ENCODE assay signal across 40 cellular contexts in the genomic region with DNA sequence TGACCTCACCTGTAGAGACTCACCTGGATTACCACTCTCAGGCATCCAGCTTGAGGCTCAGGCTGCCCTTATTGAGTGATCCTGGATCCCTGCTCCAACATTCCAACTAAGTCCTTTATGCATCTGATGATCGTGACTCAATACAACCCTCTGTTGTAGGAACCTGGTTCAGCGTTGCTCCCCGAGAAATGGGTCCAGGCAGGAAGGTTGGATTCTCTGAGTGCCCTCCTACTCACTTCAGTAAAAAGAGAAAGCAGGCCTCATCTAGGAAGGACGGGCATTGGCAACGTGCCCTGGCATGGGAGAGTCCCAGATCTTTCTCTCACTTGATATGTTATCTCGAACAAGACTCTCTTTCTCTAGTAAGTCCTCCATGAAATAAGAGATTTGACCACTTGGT. TPM values are rescaled to one million over a fixed set of nuclear protein-coding genes. Genes with fewer than 3 reads are reported as not detected.
"Had no signal": no experiment of that assay in that cellular context is flagged by ENCODE, and none has a peak within 500 bp of the region (broad histone marks: within the 10 kb centered on the region; RNA-seq: fewer than 3 reads in every experiment).

A gene with protein sequence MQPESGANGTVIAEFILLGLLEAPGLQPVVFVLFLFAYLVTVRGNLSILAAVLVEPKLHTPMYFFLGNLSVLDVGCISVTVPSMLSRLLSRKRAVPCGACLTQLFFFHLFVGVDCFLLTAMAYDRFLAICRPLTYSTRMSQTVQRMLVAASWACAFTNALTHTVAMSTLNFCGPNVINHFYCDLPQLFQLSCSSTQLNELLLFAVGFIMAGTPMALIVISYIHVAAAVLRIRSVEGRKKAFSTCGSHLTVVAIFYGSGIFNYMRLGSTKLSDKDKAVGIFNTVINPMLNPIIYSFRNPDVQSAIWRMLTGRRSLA (minus strand): TSS at position 101 of the 400 bp plus-strand sequence. CDS start 5,778 bp downstream, outside the sequence.

- H3K27ac Mint-ChIP-seq: activated naive CD4-positive, alpha-beta T cell treated with anti-CD3 and anti-CD28 coated beads, Interleukin-2, amount 10 ng/mL, durations not matched to agents 7 days and 5 days; activated naive CD4-positive, alpha-beta T cell treated with anti-CD3 and anti-CD28 coated beads, Interleukin-2, amount 50 U/mL, for 72 hours; activated naive CD8-positive, alpha-beta T cell; activated naive CD8-positive, alpha-beta T cell treated with anti-CD3 and anti-CD28 coated beads for 36 hours; activated naive CD8-positive, alpha-beta T cell treated with anti-CD3 and anti-CD28 coated beads, Interleukin-2, amount 10 ng/mL, durations not matched to agents 7 days and 5 days; activated naive CD8-positive, alpha-beta T cell treated with anti-CD3 and anti-CD28 coated beads, Interleukin-2, amount 50 U/mL, for 24 hours; activated T-cell treated with anti-CD3 and anti-CD28 coated beads, Interleukin-2, amount 50 U/mL, for 24 hours; activated T-cell treated with anti-CD3 and anti-CD28 coated beads, Interleukin-2, amount 50 U/mL, for 72 hours; activated T-helper 1 cell treated with anti-CD3 and anti-CD28 coated beads, Interleukin-12 subunit alpha, Interleukin-12 subunit beta, Interleukin-2, Interleukin-4 antibody, amounts not matched to agents 30 ng/mL and 10 ng/mL and 1 ng/mL, durations not matched to agents 14 hours and 24 hours and 36 hours; activated T-helper 17 cell treated with anti-CD3 and anti-CD28 coated beads, Interleukin-2, amount 50 U/mL, for 72 hours; activated T-helper 2 cell treated with anti-CD3 and anti-CD28 coated beads, Interferon-gamma antibody, Interleukin-2, Interleukin-4, amounts not matched to agents 10 μg/mL and 5 μg/mL and 100 μg/mL, durations not matched to agents 14 hours and 24 hours and 36 hours; brain had no signal

- H3K27ac ChIP-seq: adrenal gland, ascending aorta, body of pancreas, brain microvascular endothelial cell, breast epithelium, cardiac muscle cell had no signal

- H3K4me1 ChIP-seq: adrenal gland, ascending aorta, body of pancreas, breast epithelium had no signal

- H3K9me3 Mint-ChIP-seq: activated naive CD4-positive, alpha-beta T cell treated with anti-CD3 and anti-CD28 coated beads, Interleukin-2, amount 50 U/mL, for 72 hours; activated naive CD8-positive, alpha-beta T cell treated with anti-CD3 and anti-CD28 coated beads for 36 hours; activated naive CD8-positive, alpha-beta T cell treated with anti-CD3 and anti-CD28 coated beads, Interleukin-2, amount 50 U/mL, for 24 hours; activated T-cell treated with anti-CD3 and anti-CD28 coated beads, Interleukin-2, amount 50 U/mL, for 24 hours; activated T-helper 1 cell treated with anti-CD3 and anti-CD28 coated beads, Interleukin-12 subunit alpha, Interleukin-12 subunit beta, Interleukin-2, Interleukin-4 antibody, amounts not matched to agents 30 ng/mL and 10 ng/mL and 1 ng/mL, durations not matched to agents 14 hours and 24 hours and 36 hours; activated T-helper 2 cell treated with anti-CD3 and anti-CD28 coated beads, Interferon-gamma antibody, Interleukin-2, Interleukin-4, amounts not matched to agents 10 μg/mL and 5 μg/mL and 100 μg/mL, durations not matched to agents 14 hours and 24 hours and 36 hours; central memory CD8-positive, alpha-beta T cell had no signal

- H3K27me3 Mint-ChIP-seq: activated naive CD4-positive, alpha-beta T cell treated with anti-CD3 and anti-CD28 coated beads, Interleukin-2, amount 10 ng/mL, durations not matched to agents 7 days and 5 days; activated naive CD8-positive, alpha-beta T cell treated with anti-CD3 and anti-CD28 coated beads for 36 hours had no signal

- H3K4me1 Mint-ChIP-seq: activated naive CD4-positive, alpha-beta T cell treated with anti-CD3 and anti-CD28 coated beads, Interleukin-2, amount 10 ng/mL, durations not matched to agents 7 days and 5 days; activated naive CD8-positive, alpha-beta T cell treated with anti-CD3 and anti-CD28 coated beads for 36 hours; activated naive CD8-positive, alpha-beta T cell treated with anti-CD3 and anti-CD28 coated beads, Interleukin-2, amount 10 ng/mL, durations not matched to agents 7 days and 5 days; activated naive CD8-positive, alpha-beta T cell treated with anti-CD3 and anti-CD28 coated beads, Interleukin-2, amount 50 U/mL, for 24 hours; activated T-helper 17 cell treated with anti-CD3 and anti-CD28 coated beads, Interleukin-2, amount 50 U/mL, for 72 hours; brain; central memory CD8-positive, alpha-beta T cell had no signal

- H3K4me3 ChIP-seq: adrenal gland, ascending aorta, body of pancreas, breast epithelium, cardiac muscle cell had no signal

- H3K36me3 ChIP-seq: adrenal gland, ascending aorta, brain microvascular endothelial cell, breast epithelium, cardiac muscle cell had no signal

- H3K36me3 Mint-ChIP-seq: activated naive CD4-positive, alpha-beta T cell treated with anti-CD3 and anti-CD28 coated beads, Interleukin-2, amount 10 ng/mL, durations not matched to agents 7 days and 5 days; activated naive CD4-positive, alpha-beta T cell treated with anti-CD3 and anti-CD28 coated beads, Interleukin-2, amount 50 U/mL, for 72 hours; activated naive CD8-positive, alpha-beta T cell; activated naive CD8-positive, alpha-beta T cell treated with anti-CD3 and anti-CD28 coated beads, Interleukin-2, amount 10 ng/mL, durations not matched to agents 7 days and 5 days; brain had no signal

- H3K27me3 ChIP-seq: ascending aorta, body of pancreas, brain microvascular endothelial cell, cardiac muscle cell had no signal

- H3K4me3 Mint-ChIP-seq: activated naive CD4-positive, alpha-beta T cell treated with anti-CD3 and anti-CD28 coated beads, Interleukin-2, amount 10 ng/mL, durations not matched to agents 7 days and 5 days; activated naive CD8-positive, alpha-beta T cell; activated naive CD8-positive, alpha-beta T cell treated with anti-CD3 and anti-CD28 coated beads for 36 hours; activated naive CD8-positive, alpha-beta T cell treated with anti-CD3 and anti-CD28 coated beads, Interleukin-2, amount 10 ng/mL, durations not matched to agents 7 days and 5 days; activated naive CD8-positive, alpha-beta T cell treated with anti-CD3 and anti-CD28 coated beads, Interleukin-2, amount 50 U/mL, for 24 hours; activated T-cell treated with anti-CD3 and anti-CD28 coated beads, Interleukin-2, amount 50 U/mL, for 24 hours; activated T-cell treated with anti-CD3 and anti-CD28 coated beads, Interleukin-2, amount 50 U/mL, for 4 hours; activated T-cell treated with anti-CD3 and anti-CD28 coated beads, Interleukin-2, amount 50 U/mL, for 72 hours; activated T-helper 1 cell treated with anti-CD3 and anti-CD28 coated beads, Interleukin-12 subunit alpha, Interleukin-12 subunit beta, Interleukin-2, Interleukin-4 antibody, amounts not matched to agents 30 ng/mL and 10 ng/mL and 1 ng/mL, durations not matched to agents 14 hours and 24 hours and 36 hours; activated T-helper 17 cell treated with anti-CD3 and anti-CD28 coated beads, Interleukin-2, amount 50 U/mL, for 72 hours; brain; central memory CD8-positive, alpha-beta T cell had no signal

- DNase-seq: activated effector memory CD4-positive, alpha-beta T cell treated with anti-CD3 and anti-CD28 coated beads, Interleukin-2, amount 50 U/mL, for 16 hours; activated effector memory CD4-positive, alpha-beta T cell treated with Interleukin-2 at 50 U/mL for 16 hours; activated gamma-delta T cell; activated gamma-delta T cell treated with Interleukin-2 at 50 U/mL for 16 hours; activated naive CD4-positive, alpha-beta T cell; activated naive CD4-positive, alpha-beta T cell treated with anti-CD3 and anti-CD28 coated beads, Interleukin-2, amount 10 ng/mL, durations not matched to agents 7 days and 5 days; activated naive CD4-positive, alpha-beta T cell treated with anti-CD3 and anti-CD28 coated beads, Interleukin-2, amount 50 U/mL, for 16 hours; activated naive CD4-positive, alpha-beta T cell treated with Interleukin-2 at 50 U/mL for 16 hours; activated naive CD8-positive, alpha-beta T cell treated with anti-CD3 and anti-CD28 coated beads for 36 hours; activated naive CD8-positive, alpha-beta T cell treated with anti-CD3 and anti-CD28 coated beads, Interleukin-2, amount 10 ng/mL, durations not matched to agents 7 days and 5 days; activated naive CD8-positive, alpha-beta T cell treated with anti-CD3 and anti-CD28 coated beads, Interleukin-2, amount 50 U/mL, for 24 hours; activated T-cell treated with anti-CD3 and anti-CD28 coated beads, Interleukin-2, amount 50 U/mL, for 1 hour; activated T-cell treated with anti-CD3 and anti-CD28 coated beads, Interleukin-2, amount 50 U/mL, for 24 hours; activated T-cell treated with anti-CD3 and anti-CD28 coated beads, Interleukin-2, amount 50 U/mL, for 4 hours; activated T-cell treated with anti-CD3 and anti-CD28 coated beads, Interleukin-2, amount 50 U/mL, for 48 hours; activated T-cell treated with anti-CD3 and anti-CD28 coated beads, Interleukin-2, amount 50 U/mL, for 72 hours; adrenal gland; amniotic stem cell; amygdala; anterior cingulate cortex; body of pancreas; brain microvascular endothelial cell; caudate nucleus; central memory CD4-positive, alpha-beta T cell; cerebellar nuclear complex had no signal

- H3K9me3 ChIP-seq: adrenal gland, ascending aorta, body of pancreas, breast epithelium had no signal

RNA-seq across cellular contexts. Expression of the gene that starts here (rescaled TPM):
- total RNA-seq: activated T-helper 1 cell treated with anti-CD3 and anti-CD28 coated beads, Interleukin-12 subunit alpha, Interleukin-12 subunit beta, Interleukin-2, Interleukin-4 antibody, amounts not matched to agents 30 ng/mL and 10 ng/mL and 1 ng/mL, durations not matched to agents 14 hours and 24 hours and 36 hours; activated T-helper 2 cell treated with anti-CD3 and anti-CD28 coated beads, Interferon-gamma antibody, Interleukin-2, Interleukin-4, amounts not matched to agents 10 μg/mL and 5 μg/mL and 100 μg/mL, durations not matched to agents 14 hours and 24 hours and 36 hours; aorta; ascending aorta; astrocyte; body of pancreas; breast epithelium; bronchial epithelial cell; cardiac muscle cell; cardiac septum; chondrocyte had no signal
- polyA plus RNA-seq: adrenal gland, aorta, cardiac muscle cell had no signal
